ENCODE assay signal across 8 cellular contexts in the genomic region with DNA sequence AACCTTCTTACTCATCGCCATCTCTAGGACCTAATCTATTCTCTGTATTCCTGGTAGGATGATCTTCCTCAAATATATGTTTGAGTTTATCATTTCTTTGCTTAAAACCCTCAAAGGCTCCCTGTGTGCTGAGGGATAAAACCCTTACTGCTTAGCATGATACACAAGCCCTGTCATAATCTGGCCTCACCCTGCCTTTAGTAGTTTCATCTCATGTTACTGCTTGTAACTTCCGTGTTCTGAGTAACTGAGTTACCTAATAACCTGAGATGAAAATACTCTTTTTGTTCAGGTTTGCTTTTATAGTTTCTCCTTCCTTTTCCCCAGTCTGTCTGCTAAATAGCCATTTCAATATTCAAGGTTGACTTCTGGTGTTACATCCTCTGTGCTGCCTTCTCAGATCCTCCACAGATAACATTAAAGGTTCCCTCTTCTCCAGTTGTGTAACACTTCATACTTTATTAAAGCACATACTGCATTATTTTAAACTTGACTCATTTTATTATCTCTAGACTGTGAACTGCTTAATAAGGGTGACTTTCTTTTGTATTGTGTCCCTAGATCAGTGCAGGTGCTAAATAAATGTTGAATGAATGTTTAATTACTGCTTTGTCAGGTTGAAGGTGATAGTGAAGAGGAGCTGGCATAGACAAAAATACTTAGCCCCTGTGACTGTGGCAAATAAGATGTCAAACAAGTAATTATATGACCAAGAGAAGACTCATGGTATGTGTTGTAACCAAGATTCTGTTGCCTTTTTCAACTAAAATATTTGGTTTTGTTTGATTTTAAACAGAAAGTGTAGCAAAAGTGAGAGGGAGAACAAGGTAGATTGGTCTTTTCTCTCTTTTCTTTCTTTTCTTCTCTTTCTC. TPM values are rescaled to one million over a fixed set of nuclear protein-coding genes. Genes with fewer than 3 reads are reported as not detected.
DNase-seq lines count a peak whose midpoint lies in the region; ATAC-seq lines count a peak whose summit lies in the region.

No MANE protein-coding gene starts in this region.

- peak overlapping the region; percentile 3 for H3K27ac Mint-ChIP-seq in activated T-helper 2 cell treated with anti-CD3 and anti-CD28 coated beads, Interferon-gamma antibody, Interleukin-2, Interleukin-4, amounts not matched to agents 10 μg/mL and 5 μg/mL and 100 μg/mL, durations not matched to agents 14 hours and 24 hours and 36 hours

- H3K36me3 Mint-ChIP-seq in activated T-helper 2 cell treated with anti-CD3 and anti-CD28 coated beads, Interferon-gamma antibody, Interleukin-2, Interleukin-4, amounts not matched to agents 10 μg/mL and 5 μg/mL and 100 μg/mL, durations not matched to agents 14 hours and 24 hours and 36 hours (ENCODE audit: low read depth), result peaks cover 21% of the 10 kb centered on the region

- H3K9me3 Mint-ChIP-seq in activated T-helper 2 cell treated with anti-CD3 and anti-CD28 coated beads, Interferon-gamma antibody, Interleukin-2, Interleukin-4, amounts not matched to agents 10 μg/mL and 5 μg/mL and 100 μg/mL, durations not matched to agents 14 hours and 24 hours and 36 hours, result no peaks in the 10 kb centered on the region

- H3K4me1 Mint-ChIP-seq in activated T-helper 2 cell treated with anti-CD3 and anti-CD28 coated beads, Interferon-gamma antibody, Interleukin-2, Interleukin-4, amounts not matched to agents 10 μg/mL and 5 μg/mL and 100 μg/mL, durations not matched to agents 14 hours and 24 hours and 36 hours (ENCODE audit: low read depth), result peaks cover 27% of the 10 kb centered on the region

- no peak overlapping the region for H3K4me3 Mint-ChIP-seq in activated T-helper 2 cell treated with anti-CD3 and anti-CD28 coated beads, Interferon-gamma antibody, Interleukin-2, Interleukin-4, amounts not matched to agents 10 μg/mL and 5 μg/mL and 100 μg/mL, durations not matched to agents 14 hours and 24 hours and 36 hours (ENCODE audit: low read depth)

- intact Hi-C loops in activated T-helper 2 cell treated with anti-CD3 and anti-CD28 coated beads, Interferon-gamma antibody, Interleukin-2, Interleukin-4, amounts not matched to agents 10 μg/mL and 5 μg/mL and 100 μg/mL, durations not matched to agents 14 hours and 24 hours and 36 hours (cut with micrococcal nuclease), result no loop called here
- intact Hi-C loops in left colon (cut with DNase I, micrococcal nuclease), result no loop called here

- peak; percentile 13 for DNase-seq in CD1c-positive myeloid dendritic cell (ENCODE audit: extremely low spot score)
- DNase-seq in activated T-helper 2 cell treated with anti-CD3 and anti-CD28 coated beads, Interferon-gamma antibody, Interleukin-2, Interleukin-4, amounts not matched to agents 10 μg/mL and 5 μg/mL and 100 μg/mL, durations not matched to agents 14 hours and 24 hours and 36 hours (ENCODE audit: low spot score), result no peak
- DNase-seq in left colon, result peak in 1 of 2 donors; percentile 33
- no peak for DNase-seq in activated effector memory CD4-positive, alpha-beta T cell treated with Interleukin-2 at 50 U/mL for 16 hours
- no peak for DNase-seq in NCI-H446 (lab: John Stamatoyannopoulos, UW)

- no peaks in the 10 kb centered on the region for H3K27me3 Mint-ChIP-seq in activated T-helper 2 cell treated with anti-CD3 and anti-CD28 coated beads, Interferon-gamma antibody, Interleukin-2, Interleukin-4, amounts not matched to agents 10 μg/mL and 5 μg/mL and 100 μg/mL, durations not matched to agents 14 hours and 24 hours and 36 hours (ENCODE audit: low read depth)

- ATAC-seq in GM21619 (IDR thresholded peaks at IDR 0.05; ENCODE audit: unreplicated experiment) (peak; percentile 82), left colon (peak; percentile 99), HG03571 (IDR thresholded peaks at IDR 0.05; ENCODE audit: unreplicated experiment) (no peak), HG02588 (IDR thresholded peaks at IDR 0.05; ENCODE audit: unreplicated experiment) (no peak)

RNA-seq across cellular contexts. Expression of a gene that starts 47.8 kb away (rescaled TPM):
- total RNA-seq in activated T-helper 2 cell treated with anti-CD3 and anti-CD28 coated beads, Interferon-gamma antibody, Interleukin-2, Interleukin-4, amounts not matched to agents 10 μg/mL and 5 μg/mL and 100 μg/mL, durations not matched to agents 14 hours and 24 hours and 36 hours, result 49.2 and 54.0 TPM in 2 replicates
- 10 to 100 TPM; 30.2 to 34.9 TPM for total RNA-seq in left colon

Comparison
In these comparisons a context has a peak if more than half of its experiments do, and no peak if none do; other contexts are left out.
1. ATAC-seq: peak in GM21619 (single experiment) and left colon (single experiment); none in HG03571 (single experiment) and HG02588 (single experiment).